ENCODE assay signal across 10 cellular contexts in genomic region chr12:75922944-75923642, GRCh38.
"Had no signal": no experiment of that assay in that cellular context is flagged by ENCODE, and none has a peak within 500 bp of the region (broad histone marks: within the 10 kb centered on the region; RNA-seq: fewer than 3 reads in every experiment).

No MANE protein-coding gene starts in this region.

- H3K4me3 ChIP-seq: hepatocyte, ovary, right lobe of liver, SK-N-MC, uterus had no signal

- ATAC-seq: activated T-cell treated with anti-CD3 and anti-CD28 coated beads, Interleukin-2, amount 50 U/mL, for 4 hours; left lobe of liver had no signal

- H3K36me3 ChIP-seq: ovary, right lobe of liver, uterus had no signal

- H3K9me3 ChIP-seq: ovary, right lobe of liver, uterus had no signal

- H3K4me1 ChIP-seq: right lobe of liver, uterus had no signal

- H3K4me3 Mint-ChIP-seq: activated T-cell treated with anti-CD3 and anti-CD28 coated beads, Interleukin-2, amount 50 U/mL, for 4 hours had no signal

- H3K27ac ChIP-seq: hepatocyte, ovary, right lobe of liver, SK-N-MC, uterus had no signal

- H3K27me3 ChIP-seq: hepatocyte, ovary, right lobe of liver, uterus had no signal

- DNase-seq: activated CD4-positive, alpha-beta T cell treated with anti-CD3 and anti-CD28 coated beads, Interleukin-2, amount 50 U/mL, for 1 hour; activated CD4-positive, CD25-positive, alpha-beta regulatory T cell; activated gamma-delta T cell treated with Interleukin-2 at 50 U/mL for 16 hours; activated T-cell treated with anti-CD3 and anti-CD28 coated beads, Interleukin-2, amount 50 U/mL, for 4 hours; ovary; right lobe of liver; uterus had no signal
